ENCODE assay signal across 16 cellular contexts in genomic region chr16:57637965-57638364, GRCh38. TPM values are rescaled to one million over a fixed set of nuclear protein-coding genes. Genes with fewer than 3 reads are reported as not detected.
DNase-seq lines count a peak whose midpoint lies in the region; FAIRE-seq and TF ChIP-seq lines count a peak whose summit lies in the region.
"Had no signal": no experiment of that assay in that cellular context is flagged by ENCODE, and none has a peak within 500 bp of the region (broad histone marks: within the 10 kb centered on the region; RNA-seq: fewer than 3 reads in every experiment).

No MANE protein-coding gene starts in this region.

- POLR2A ChIA-PET in endothelial cell of umbilical vein (lab: Charles Lee): interaction anchor here (0.7 to 1.2 kb wide), 2 partner anchors 10 to 16 kb away, joined by 3 read pairs; partner anchors contain the start of gene ADGRG1

- no peak overlapping the region for H2AFZ ChIP-seq in endothelial cell of umbilical vein (ENCODE audit: low read depth, low read length)

- no peaks in the 10 kb centered on the region for H3K9me3 Mint-ChIP-seq in nephron
- H3K9me3 Mint-ChIP-seq: activated CD8-positive, alpha-beta T cell treated with anti-CD3 and anti-CD28 coated beads for 36 hours; activated T-helper 17 cell treated with anti-CD3 and anti-CD28 coated beads, Interleukin-2, amount 50 U/mL, for 72 hours had no signal

- no peak overlapping the region for H3K9ac ChIP-seq in endothelial cell of umbilical vein (replicated peaks; ENCODE audit: extremely low read depth, insufficient read depth, low read length)

- dilution Hi-C loops in endothelial cell of umbilical vein (cut with MboI; ENCODE audit: extremely low pct_ligation_motif_present, low sequenced_read_pairs): no loop called here

- no peak for DNase-seq in endothelial cell of umbilical vein (ENCODE audit: low read depth, low spot score)
- no peak for DNase-seq in T-helper 9 cell
- DNase-seq in SIG-M5 treated with dmso at 0.1 percent for 504 hours (lab: John Stamatoyannopoulos, UW; ENCODE audit: unreplicated experiment): no peak
- DNase-seq in effector CD4-positive, alpha-beta T cell: no peak
- DNase-seq in EL: no peak
- DNase-seq: activated CD8-positive, alpha-beta T cell treated with anti-CD3 and anti-CD28 coated beads for 36 hours; BE2C; DMS153; NCI-H748 treated with DMSO at 0.1 percent for 48 hours; stimulated activated naive CD8-positive, alpha-beta T cell treated with anti-CD3 and anti-CD28 coated beads, Interleukin-15, Interleukin-2, amounts not matched to agents 100 U/mL and 50 U/mL, for 24 hours had no signal

- no peak for TF ChIP-seq POLR2A in endothelial cell of umbilical vein (IDR thresholded peaks at IDR 0.05; ENCODE audit: low read depth, low read length)

- intact Hi-C loops in endothelial cell of umbilical vein (cut with micrococcal nuclease): loop anchor here (1.0 kb wide), 2 partner anchors 8 to 10 kb away; partner anchors contain the start of gene ADGRG1

- peak overlapping the region in 1 of 3 experiments; percentile 30 for H3K4me3 Mint-ChIP-seq in nephron
- H3K4me3 Mint-ChIP-seq: activated CD8-positive, alpha-beta T cell treated with anti-CD3 and anti-CD28 coated beads for 36 hours; activated T-helper 17 cell treated with anti-CD3 and anti-CD28 coated beads, Interleukin-2, amount 50 U/mL, for 72 hours had no signal

- no peaks in the 10 kb centered on the region for H3K9me3 ChIP-seq in endothelial cell of umbilical vein (replicated peaks; ENCODE audit: control insufficient read depth, insufficient read depth, low read length)
- H3K9me3 ChIP-seq: BE2C had no signal

- FAIRE-seq in endothelial cell of umbilical vein (lab: Jason Lieb, UNC): peak; percentile 18
- FAIRE-seq: RCC 7860 had no signal

- peaks cover 44% of the 10 kb centered on the region for H3K4me1 ChIP-seq in endothelial cell of umbilical vein (ENCODE audit: control insufficient read depth, extremely low read depth, insufficient read depth, low read length)

- no peaks in the 10 kb centered on the region for H4K20me1 ChIP-seq in endothelial cell of umbilical vein (replicated peaks; ENCODE audit: control insufficient read depth, extremely low read depth, insufficient read depth, low read length)

- no peaks in the 10 kb centered on the region for H3K36me3 Mint-ChIP-seq in nephron (ENCODE audit: low read depth)

- CTCF ChIA-PET in endothelial cell of umbilical vein (lab: Charles Lee): interaction anchor here (1.2 to 4.0 kb wide), 8 partner anchors 9 to 62 kb away, joined by 3 to 31 read pairs (median 14); partner anchors contain the start of gene ADGRG1

- H3K9me1 ChIP-seq in endothelial cell of umbilical vein (replicated peaks; ENCODE audit: control insufficient read depth, extremely low read depth, insufficient read depth, low read length): no peaks in the 10 kb centered on the region

- BruUV-seq in endothelial cell of umbilical vein (replicated peaks; lab: Mats Ljungman, UMichigan): no TSS peak

- H3K36me3 ChIP-seq in endothelial cell of umbilical vein (ENCODE audit: control insufficient read depth in 2 of 2, extremely low read depth in 1 of 2, insufficient read depth in 2 of 2, low read length in 2 of 2): no peaks in the 10 kb centered on the region
- H3K36me3 ChIP-seq: BE2C had no signal

- peaks cover 12% of the 10 kb centered on the region for H3K27me3 Mint-ChIP-seq in nephron (ENCODE audit: low read depth)
- H3K27me3 Mint-ChIP-seq: activated CD8-positive, alpha-beta T cell treated with anti-CD3 and anti-CD28 coated beads for 36 hours had no signal

- H3K4me1 Mint-ChIP-seq in nephron: peaks cover 24% of the 10 kb centered on the region
- H3K4me1 Mint-ChIP-seq: activated T-helper 17 cell treated with anti-CD3 and anti-CD28 coated beads, Interleukin-2, amount 50 U/mL, for 72 hours had no signal

- no peak overlapping the region for H3K4me2 ChIP-seq in endothelial cell of umbilical vein (ENCODE audit: insufficient read depth, low read length)

- peaks cover 51% of the 10 kb centered on the region for H3K79me2 ChIP-seq in endothelial cell of umbilical vein (ENCODE audit: control insufficient read depth, insufficient read depth, low read length)

- H3K27ac ChIP-seq in angular gyrus (ENCODE audit: low read depth, low read length) (peak overlapping the region; percentile 68), endothelial cell of umbilical vein (ENCODE audit: insufficient read depth, low read depth, low read length) (peak overlapping the region; percentile 59), temporal lobe (ENCODE audit: low read depth, low read length) (peak overlapping the region; percentile 84)

- no peak for TF ChIP-seq CTCF in endothelial cell of umbilical vein (IDR thresholded peaks at IDR 0.05; ENCODE audit: extremely low read depth in 1 of 2, insufficient read depth in 1 of 2, low read depth in 1 of 2, low read length in 2 of 2)
- no peak for TF ChIP-seq CTCF in nephron (IDR thresholded peaks at IDR 0.05; ENCODE audit: unreplicated experiment in 3 of 3)

- no peak overlapping the region for H3K4me3 ChIP-seq in endothelial cell of umbilical vein (replicated peaks in 1 of 3; ENCODE audit: insufficient read depth in 1 of 3, low read depth in 1 of 3, low read length in 3 of 3)

- peak overlapping the region; percentile 77 to 92 (median 78) for H3K27ac Mint-ChIP-seq in nephron
- H3K27ac Mint-ChIP-seq: activated CD8-positive, alpha-beta T cell treated with anti-CD3 and anti-CD28 coated beads for 36 hours; activated T-helper 17 cell treated with anti-CD3 and anti-CD28 coated beads, Interleukin-2, amount 50 U/mL, for 72 hours had no signal

- no peaks in the 10 kb centered on the region for H3K27me3 ChIP-seq in endothelial cell of umbilical vein (ENCODE audit: control insufficient read depth in 2 of 2, insufficient read depth in 2 of 2, low read length in 2 of 2)
- H3K27me3 ChIP-seq: BE2C had no signal

TF ChIP-seq in endothelial cell of umbilical vein, 7 proteins besides CTCF, POLR2A, EP300 and RAD21:
- TF ChIP-seq MYC (IDR thresholded peaks at IDR 0.05; ENCODE audit: low read depth, low read length) (no peak), JUN (IDR thresholded peaks at IDR 0.05; ENCODE audit: borderline replicate concordance, insufficient read depth, insufficient read length, low read depth) (no peak), POLR2AphosphoS5 (IDR thresholded peaks at IDR 0.05; ENCODE audit: insufficient read depth, low read depth, low read length) (no peak), FOS (IDR thresholded peaks at IDR 0.05; ENCODE audit: borderline replicate concordance, insufficient read depth, low read length) (no peak)

RNA-seq across cellular contexts. Expression of gene ADGRG1, which starts 9.5 kb away (rescaled TPM):
- total RNA-seq in endothelial cell of umbilical vein (92.5 and 116 TPM in 2 replicates), temporal lobe (47.0 TPM)
- 45.6 and 45.7 TPM in 2 replicates for polyA plus RNA-seq in endothelial cell of umbilical vein
- polyA plus RNA-seq in endothelial cell of umbilical vein (2011; cell fraction: cytosol; rRNA removed): 34.6 and 34.8 TPM in 2 replicates
- polyA plus RNA-seq in endothelial cell of umbilical vein (2011; cell fraction: nucleus; rRNA removed): 35.5 and 39.9 TPM in 2 replicates
- 50.7 and 64.0 TPM in 2 replicates for polyA plus RNA-seq in endothelial cell of umbilical vein (2012)
- 28.6 and 32.1 TPM in 2 replicates for polyA minus RNA-seq in endothelial cell of umbilical vein
- 12.8 TPM for polyA minus RNA-seq in endothelial cell of umbilical vein (2011; cell fraction: cytosol; rRNA and poly(A)+ RNA removed)
- 20.8 and 23.1 TPM in 2 replicates for polyA minus RNA-seq in endothelial cell of umbilical vein (2011; cell fraction: nucleus; rRNA and poly(A)+ RNA removed)

RNA-seq across cellular contexts. Expression of gene ADGRG3, which starts 30.1 kb away (rescaled TPM):
- not detected in 2 replicates for total RNA-seq in endothelial cell of umbilical vein
- not detected in 2 replicates for polyA plus RNA-seq in endothelial cell of umbilical vein
- polyA plus RNA-seq in endothelial cell of umbilical vein (2011; cell fraction: cytosol; rRNA removed): not detected in 2 replicates
- not detected in 2 replicates for polyA plus RNA-seq in endothelial cell of umbilical vein (2011; cell fraction: nucleus; rRNA removed)
- not detected in 2 replicates for polyA plus RNA-seq in endothelial cell of umbilical vein (2012)
- polyA minus RNA-seq in endothelial cell of umbilical vein: not detected in 2 replicates
- not detected for polyA minus RNA-seq in endothelial cell of umbilical vein (2011; cell fraction: cytosol; rRNA and poly(A)+ RNA removed)
- not detected in 2 replicates for polyA minus RNA-seq in endothelial cell of umbilical vein (2011; cell fraction: nucleus; rRNA and poly(A)+ RNA removed)
- total RNA-seq in temporal lobe: 0.49 TPM
- total RNA-seq: activated CD8-positive, alpha-beta T cell treated with anti-CD3 and anti-CD28 coated beads for 36 hours; activated T-helper 17 cell treated with anti-CD3 and anti-CD28 coated beads, Interleukin-2, amount 50 U/mL, for 72 hours; fibroblast of lung had no signal
- polyA plus RNA-seq: fibroblast of lung had no signal

RNA-seq across cellular contexts. Expression of gene DRC7, which starts 56.6 kb away (rescaled TPM):
- total RNA-seq in endothelial cell of umbilical vein (0.13 TPM in 1 of 2 replicates, not detected in the other), temporal lobe (0.74 TPM)
- 0.13 and 0.77 TPM in 2 replicates for polyA plus RNA-seq in endothelial cell of umbilical vein
- polyA plus RNA-seq in endothelial cell of umbilical vein (2011; cell fraction: cytosol; rRNA removed): 0.13 and 0.26 TPM in 2 replicates
- 0.07 and 0.50 TPM in 2 replicates for polyA plus RNA-seq in endothelial cell of umbilical vein (2011; cell fraction: nucleus; rRNA removed)
- 1.5 TPM in 1 of 2 replicates, not detected in the other for polyA plus RNA-seq in endothelial cell of umbilical vein (2012)
- 1.1 TPM in 1 of 2 replicates, not detected in the other for polyA minus RNA-seq in endothelial cell of umbilical vein
- polyA minus RNA-seq in endothelial cell of umbilical vein (2011; cell fraction: cytosol; rRNA and poly(A)+ RNA removed): not detected
- not detected in 2 replicates for polyA minus RNA-seq in endothelial cell of umbilical vein (2011; cell fraction: nucleus; rRNA and poly(A)+ RNA removed)
- total RNA-seq: activated T-helper 17 cell treated with anti-CD3 and anti-CD28 coated beads, Interleukin-2, amount 50 U/mL, for 72 hours; fibroblast of lung had no signal
- polyA plus RNA-seq: fibroblast of lung had no signal
